8 cellular contexts compared by ENCODE assay signal in genomic region chr5:77129386-77129785, GRCh38.
DNase-seq lines count a peak whose midpoint lies in the region; ATAC-seq and TF ChIP-seq lines count a peak whose summit lies in the region.

No MANE protein-coding gene starts in this region.

- ATAC-seq in GM21528 (IDR thresholded peaks at IDR 0.05; ENCODE audit: low FRiP score, unreplicated experiment) (no peak), GM21515 (IDR thresholded peaks at IDR 0.05; ENCODE audit: unreplicated experiment) (no peak)

- TF ChIP-seq CTCF in choroid plexus epithelial cell (conservative IDR thresholded peaks at IDR 0.05; ENCODE audit: low read depth, low read length) (peak; percentile 72), retinal pigment epithelial cell (conservative IDR thresholded peaks at IDR 0.05; ENCODE audit: low read depth, low read length) (peak; percentile 68), GM20000 (IDR thresholded peaks at IDR 0.05; ENCODE audit: extremely low read depth, missing control alignments) (no peak)

- H3K4me3 ChIP-seq in choroid plexus epithelial cell (ENCODE audit: low read depth, low read length) (no peak overlapping the region), retinal pigment epithelial cell (ENCODE audit: low read length) (no peak overlapping the region)

- DNase-seq in activated CD4-positive, alpha-beta T cell treated with anti-CD3 and anti-CD28 coated beads for 48 hours: peak; percentile 43
- DNase-seq in activated CD4-positive, alpha-beta T cell treated with anti-CD3 and anti-CD28 coated beads for 4 hours: no peak
- DNase-seq in NCI-H1694 (lab: John Stamatoyannopoulos, UW) (peak; percentile 10), choroid plexus epithelial cell (ENCODE audit: low read depth) (peak; percentile 67), retinal pigment epithelial cell (ENCODE audit: low read depth) (no peak), GM20000 (ENCODE audit: low spot score) (no peak)

Comparison
In these comparisons a context has a peak if more than half of its experiments do, and no peak if none do; other contexts are left out.
1. DNase-seq: peak in activated CD4-positive, alpha-beta T cell treated with anti-CD3 and anti-CD28 coated beads for 48 hours (single experiment), NCI-H1694 (single experiment) and choroid plexus epithelial cell (single experiment); none in activated CD4-positive, alpha-beta T cell treated with anti-CD3 and anti-CD28 coated beads for 4 hours (0 of 2), retinal pigment epithelial cell (single experiment) and GM20000 (single experiment).